Comparison of ENCODE assay signal across 9 cellular contexts in the genomic region with DNA sequence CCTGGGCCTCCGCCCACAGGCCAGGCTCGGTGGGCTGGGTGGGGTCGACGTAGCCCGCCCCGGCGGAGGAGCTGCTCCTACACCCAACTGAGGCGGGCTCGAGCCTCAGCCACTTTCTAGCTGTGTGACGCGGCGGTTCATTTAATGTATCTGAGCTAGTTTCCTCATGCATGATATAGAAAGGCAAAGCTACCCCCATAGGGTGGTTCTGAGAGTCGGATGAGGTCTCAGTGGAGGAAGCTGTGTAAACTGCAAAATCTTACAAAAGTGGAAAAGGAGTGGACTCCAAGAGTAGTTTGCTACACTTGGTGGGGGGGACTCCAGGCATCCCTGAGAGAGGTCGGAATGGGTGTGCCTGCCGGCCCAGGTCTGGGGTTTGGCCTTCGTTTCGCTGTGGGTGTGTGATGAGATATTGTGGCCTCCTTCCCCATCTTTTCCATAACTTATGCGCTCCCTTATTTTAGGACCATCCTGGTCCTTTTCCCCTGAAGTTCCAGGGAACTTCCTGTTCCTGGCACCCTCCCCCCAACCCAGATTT. TPM values are rescaled to one million over a fixed set of nuclear protein-coding genes. Genes with fewer than 3 reads are reported as not detected.
DNase-seq lines count a peak whose midpoint lies in the region; ATAC-seq and TF ChIP-seq lines count a peak whose summit lies in the region.
"Had no signal": no experiment of that assay in that cellular context is flagged by ENCODE, and none has a peak within 500 bp of the region (broad histone marks: within the 10 kb centered on the region; RNA-seq: fewer than 3 reads in every experiment).

No MANE protein-coding gene starts in this region.

- TF ChIP-seq CTCF in CD14-positive monocyte (IDR thresholded peaks at IDR 0.05) = no peak
- no peak for TF ChIP-seq CTCF in LNCaP clone FGC (IDR thresholded peaks at IDR 0.05; ENCODE audit: control insufficient read depth, extremely low read depth, insufficient read depth)
- no peak for TF ChIP-seq CTCF in cardiac fibroblast (IDR thresholded peaks at IDR 0.05; ENCODE audit: low read depth, low read length)
- TF ChIP-seq CTCF in mesothelial cell of epicardium (IDR thresholded peaks at IDR 0.05; ENCODE audit: unreplicated experiment) = no peak

- H3K4me3 ChIP-seq in LNCaP clone FGC (ENCODE audit: low read depth, low read length) (peak overlapping the region; percentile 90), cardiac fibroblast (replicated peaks in 1 of 2; ENCODE audit: low read depth in 2 of 2, low read length in 2 of 2) (peak overlapping the region; percentile 92 to 97)

- peak; percentile 19 for ATAC-seq in GM19463 (IDR thresholded peaks at IDR 0.05; ENCODE audit: unreplicated experiment)

- H3K4me3 Mint-ChIP-seq in CD14-positive monocyte = peak overlapping the region; percentile 83 to 95
- peak overlapping the region; percentile 78 for H3K4me3 Mint-ChIP-seq in mesothelial cell of epicardium

- no peaks in the 10 kb centered on the region for H3K36me3 Mint-ChIP-seq in CD14-positive monocyte
- H3K36me3 Mint-ChIP-seq in mesothelial cell of epicardium = no peaks in the 10 kb centered on the region

- intact Hi-C loops in CD14-positive monocyte (cut with micrococcal nuclease) = no loop called here

- DNase-seq in CD14-positive monocyte (ENCODE audit: low spot score) (no peak), LNCaP clone FGC (ENCODE audit: low read depth) (no peak), cardiac fibroblast (ENCODE audit: low read depth in 2 of 2) (no peak), mesothelial cell of epicardium (ENCODE audit: low spot score in 2 of 2, unreplicated experiment in 2 of 2) (no peak), NCI-H446 (lab: John Stamatoyannopoulos, UW) (no peak), MV-4-11 (lab: John Stamatoyannopoulos, UW) (no peak), NCI-H128 (lab: John Stamatoyannopoulos, UW; ENCODE audit: unreplicated experiment) (no peak)

- H3K4me1 Mint-ChIP-seq in CD14-positive monocyte (peaks cover 40% of the 10 kb centered on the region), mesothelial cell of epicardium (peaks cover 29% of the 10 kb centered on the region)

- no peaks in the 10 kb centered on the region for H3K9me3 Mint-ChIP-seq in CD14-positive monocyte
- no peaks in the 10 kb centered on the region for H3K9me3 Mint-ChIP-seq in mesothelial cell of epicardium

- H3K27me3 Mint-ChIP-seq in CD14-positive monocyte (ENCODE audit: low read depth in 3 of 3) (peaks cover 0 to 3% (median 0%) of the 10 kb centered on the region in 3 donors), mesothelial cell of epicardium (ENCODE audit: low read depth) (peaks cover 9% of the 10 kb centered on the region)

- H3K27ac Mint-ChIP-seq in CD14-positive monocyte = peak overlapping the region in 2 of 7 donors; percentile 12 to 14
- no peak overlapping the region for H3K27ac Mint-ChIP-seq in mesothelial cell of epicardium

RNA-seq across cellular contexts. Expression of a gene that starts 0.9 kb away (rescaled TPM):
- polyA plus RNA-seq in CD14-positive monocyte = 1 to 10 TPM; 7.1 to 10.0 TPM
- 18.0 to 20.1 TPM (median 19.1 TPM) in 3 replicates for total RNA-seq in mesothelial cell of epicardium

RNA-seq across cellular contexts. Expression of a gene that starts 40.2 kb away (rescaled TPM):
- not detected for polyA plus RNA-seq in CD14-positive monocyte
- total RNA-seq in mesothelial cell of epicardium = 0.20 to 0.51 TPM (median 0.27 TPM) in 3 replicates
- total RNA-seq: RPMI7951 had no signal
